ENCODE assay signal across 9 cellular contexts in the genomic region with DNA sequence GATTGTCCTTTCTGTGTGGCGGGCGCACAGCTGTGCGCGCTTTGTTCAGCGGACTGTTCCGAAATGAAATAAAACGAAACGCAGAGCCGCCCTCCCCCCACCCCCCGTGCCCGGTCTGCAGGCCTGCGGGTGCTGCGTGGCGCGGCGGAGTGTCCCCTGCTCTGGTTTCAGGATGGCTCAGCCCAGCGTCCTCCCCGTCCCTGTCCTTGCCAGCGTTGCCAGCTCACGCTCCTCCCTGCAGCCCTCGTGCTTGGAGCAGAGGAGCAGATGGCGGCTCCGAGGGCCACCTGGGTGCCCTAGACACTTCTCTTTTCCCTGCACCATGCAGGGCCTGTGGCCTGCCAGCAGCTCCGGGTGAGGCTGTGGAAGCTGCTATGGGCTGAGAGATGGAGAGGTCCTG.
"Had no signal": no experiment of that assay in that cellular context is flagged by ENCODE, and none has a peak within 500 bp of the region (broad histone marks: within the 10 kb centered on the region; RNA-seq: fewer than 3 reads in every experiment).

No MANE protein-coding gene starts in this region.

- DNase-seq: activated CD4-positive, alpha-beta memory T cell treated with anti-CD3 and anti-CD28 coated beads for 36 hours; activated naive CD4-positive, alpha-beta T cell treated with Interleukin-2 at 50 U/mL for 16 hours; dermis blood vessel endothelial cell; stimulated activated CD4-positive, alpha-beta T cell treated with anti-CD3 and anti-CD28 coated beads, Interleukin-15, amount 100 ng/mL, for 24 hours; stimulated activated CD4-positive, alpha-beta T cell treated with anti-CD3 and anti-CD28 coated beads, Interleukin-4, amount 100 ng/mL, for 24 hours; stimulated activated naive CD4-positive, alpha-beta T cell; T-helper 1 cell had no signal

- ATAC-seq: left colon had no signal

- H3K4me1 ChIP-seq: tibial artery had no signal

- H3K36me3 ChIP-seq: tibial artery had no signal

- H3K4me3 ChIP-seq: tibial artery had no signal

- H3K27ac ChIP-seq: tibial artery had no signal
